In the genomic region with DNA sequence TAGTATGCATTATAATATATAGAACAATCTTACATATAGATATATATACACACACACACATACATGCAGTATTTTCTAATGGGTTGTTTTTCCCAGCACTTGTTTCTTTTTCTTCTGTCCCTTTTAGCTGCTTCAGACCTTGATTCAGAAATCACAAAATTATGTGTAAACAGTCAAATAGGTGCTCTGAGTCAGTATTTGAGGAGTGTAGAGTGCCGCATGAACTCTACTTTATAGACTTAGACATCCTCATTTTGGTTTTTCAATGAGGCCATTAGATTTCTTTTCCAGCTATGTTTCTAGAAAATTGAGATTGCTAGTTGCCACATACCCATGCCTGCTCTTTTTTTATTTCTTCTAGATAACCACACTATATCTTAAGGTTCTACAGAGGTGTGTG, we compare ENCODE assay signal across 32 cellular contexts. TPM values are rescaled to one million over a fixed set of nuclear protein-coding genes. Genes with fewer than 3 reads are reported as not detected.
"Had no signal": no experiment of that assay in that cellular context is flagged by ENCODE, and none has a peak within 500 bp of the region (broad histone marks: within the 10 kb centered on the region; RNA-seq: fewer than 3 reads in every experiment).

No MANE protein-coding gene starts in this region.

- H3K9me3 Mint-ChIP-seq: stimulated activated effector memory CD8-positive, alpha-beta T cell treated with anti-CD3 and anti-CD28 coated beads, Interleukin-12 subunit alpha, Interleukin-12 subunit beta, amount 100 ng/mL, for 72 hours; stimulated activated memory B cell treated with anti-CD40 and anti-IgM and Interleukin-4, amounts not matched to agents 10 μg/mL and 1 μg/mL and 100 μg/mL, for 72 hours; stimulated activated naive B cell treated with anti-CD40 and anti-IgM and Interleukin-4, amounts not matched to agents 10 μg/mL and 1 μg/mL and 100 μg/mL, for 72 hours; stimulated activated naive CD8-positive, alpha-beta T cell treated with anti-CD3 and anti-CD28 coated beads, Interleukin-15, Interleukin-2, amounts not matched to agents 100 ng/mL and 50 ng/mL, for 24 hours; type B pancreatic cell had no signal

- H3K27ac ChIP-seq: stomach, suprapubic skin, testis, thoracic aorta, thyroid gland, tibial artery, tibial nerve, transverse colon, upper lobe of left lung, upper lobe of right lung, uterus, vagina had no signal

- H3K36me3 Mint-ChIP-seq: stimulated activated effector memory CD8-positive, alpha-beta T cell treated with anti-CD3 and anti-CD28 coated beads, Interleukin-12 subunit alpha, Interleukin-12 subunit beta, amount 100 ng/mL, for 72 hours; stimulated activated memory B cell treated with anti-CD40 and anti-IgM and Interleukin-4, amounts not matched to agents 10 μg/mL and 1 μg/mL and 100 μg/mL, for 72 hours; type B pancreatic cell had no signal

- H3K4me3 ChIP-seq: stomach, suprapubic skin, testis, thoracic aorta, thyroid gland, tibial artery, tibial nerve, transverse colon, upper lobe of left lung, upper lobe of right lung, uterus, vagina had no signal

- H3K9me3 ChIP-seq: stomach, suprapubic skin, testis, thoracic aorta, thyroid gland, tibial artery, tibial nerve, transverse colon, upper lobe of left lung, upper lobe of right lung, uterus, vagina had no signal

- ATAC-seq: stimulated activated effector memory CD8-positive, alpha-beta T cell treated with anti-CD3 and anti-CD28 coated beads, Interleukin-12 subunit alpha, Interleukin-12 subunit beta, amount 100 ng/mL, for 72 hours; stimulated activated memory B cell treated with anti-CD40 and anti-IgM and Interleukin-4, amounts not matched to agents 10 μg/mL and 1 μg/mL and 100 μg/mL, for 72 hours; stimulated activated naive B cell treated with anti-CD40 and anti-IgM and Interleukin-4, amounts not matched to agents 10 μg/mL and 1 μg/mL and 100 μg/mL, for 72 hours; stimulated activated naive CD8-positive, alpha-beta T cell treated with anti-CD3 and anti-CD28 coated beads, Interleukin-15, amount 100 ng/mL, for 72 hours; upper lobe of right lung had no signal

- H3K27me3 ChIP-seq: stomach, suprapubic skin, testis, thyroid gland, tibial artery, tibial nerve, transverse colon, upper lobe of left lung, upper lobe of right lung, uterus, vagina had no signal

- H3K36me3 ChIP-seq: stomach, suprapubic skin, thoracic aorta, thyroid gland, tibial artery, tibial nerve, transverse colon, upper lobe of left lung, upper lobe of right lung, uterus, vagina had no signal

- H3K4me1 Mint-ChIP-seq: stimulated activated effector memory CD8-positive, alpha-beta T cell treated with anti-CD3 and anti-CD28 coated beads, Interleukin-12 subunit alpha, Interleukin-12 subunit beta, amount 100 ng/mL, for 72 hours; stimulated activated memory B cell treated with anti-CD40 and anti-IgM and Interleukin-4, amounts not matched to agents 10 μg/mL and 1 μg/mL and 100 μg/mL, for 72 hours; stimulated activated naive CD8-positive, alpha-beta T cell treated with anti-CD3 and anti-CD28 coated beads, Interleukin-15, amount 100 ng/mL, for 72 hours had no signal

- DNase-seq: stimulated activated CD4-positive, alpha-beta T cell treated with anti-CD3 and anti-CD28 coated beads, Interleukin-2, amount 100 ng/mL, for 48 hours; stimulated activated CD4-positive, alpha-beta T cell treated with anti-CD3 and anti-CD28 coated beads, Interleukin-4, amount 100 ng/mL, for 1 hour; stimulated activated CD4-positive, alpha-beta T cell treated with anti-CD3 and anti-CD28 coated beads, Interleukin-4, amount 100 ng/mL, for 24 hours; stimulated activated CD4-positive, alpha-beta T cell treated with anti-CD3 and anti-CD28 coated beads, Interleukin-4, amount 100 ng/mL, for 4 hours; stimulated activated CD8-positive, alpha-beta memory T cell treated with anti-CD3 and anti-CD28 coated beads, Interleukin-4, amount 100 ng/mL, for 48 hours; stimulated activated naive B cell treated with anti-CD40 and anti-IgM and Interleukin-4, amounts not matched to agents 10 μg/mL and 1 μg/mL and 100 μg/mL, for 72 hours; stimulated activated naive CD4-positive, alpha-beta T cell; stimulated activated naive CD4-positive, alpha-beta T cell treated with Interleukin-2 at 50 U/mL for 16 hours; stimulated activated naive CD8-positive, alpha-beta T cell treated with anti-CD3 and anti-CD28 coated beads, Interleukin-15, amount 100 ng/mL, for 72 hours; stomach; substantia nigra; testis; thyroid gland; tibial artery; transverse colon; trophoblast cell; upper lobe of left lung; upper lobe of right lung; uterus had no signal

- H3K27ac Mint-ChIP-seq: stimulated activated effector memory CD8-positive, alpha-beta T cell treated with anti-CD3 and anti-CD28 coated beads, Interleukin-12 subunit alpha, Interleukin-12 subunit beta, amount 100 ng/mL, for 72 hours; stimulated activated memory B cell treated with anti-CD40 and anti-IgM and Interleukin-4, amounts not matched to agents 10 μg/mL and 1 μg/mL and 100 μg/mL, for 72 hours; stimulated activated naive B cell treated with anti-CD40 and anti-IgM and Interleukin-4, amounts not matched to agents 10 μg/mL and 1 μg/mL and 100 μg/mL, for 72 hours; stimulated activated naive CD8-positive, alpha-beta T cell treated with anti-CD3 and anti-CD28 coated beads, Interleukin-15, amount 100 ng/mL, for 72 hours; stimulated activated naive CD8-positive, alpha-beta T cell treated with anti-CD3 and anti-CD28 coated beads, Interleukin-15, Interleukin-2, amounts not matched to agents 100 ng/mL and 50 ng/mL, for 24 hours; type B pancreatic cell had no signal

- H3K27me3 Mint-ChIP-seq: stimulated activated memory B cell treated with anti-CD40 and anti-IgM and Interleukin-4, amounts not matched to agents 10 μg/mL and 1 μg/mL and 100 μg/mL, for 72 hours; stimulated activated naive B cell treated with anti-CD40 and anti-IgM and Interleukin-4, amounts not matched to agents 10 μg/mL and 1 μg/mL and 100 μg/mL, for 72 hours; stimulated activated naive CD8-positive, alpha-beta T cell treated with anti-CD3 and anti-CD28 coated beads, Interleukin-15, amount 100 ng/mL, for 72 hours; stimulated activated naive CD8-positive, alpha-beta T cell treated with anti-CD3 and anti-CD28 coated beads, Interleukin-15, Interleukin-2, amounts not matched to agents 100 ng/mL and 50 ng/mL, for 24 hours; type B pancreatic cell had no signal

- H3K4me1 ChIP-seq: stomach, suprapubic skin, testis, thyroid gland, tibial artery, tibial nerve, transverse colon, upper lobe of left lung, upper lobe of right lung, uterus, vagina had no signal

- FAIRE-seq: urothelium cell line had no signal

- H3K4me3 Mint-ChIP-seq: stimulated activated effector memory CD8-positive, alpha-beta T cell treated with anti-CD3 and anti-CD28 coated beads, Interleukin-12 subunit alpha, Interleukin-12 subunit beta, amount 100 ng/mL, for 72 hours; stimulated activated memory B cell treated with anti-CD40 and anti-IgM and Interleukin-4, amounts not matched to agents 10 μg/mL and 1 μg/mL and 100 μg/mL, for 72 hours; stimulated activated naive B cell treated with anti-CD40 and anti-IgM and Interleukin-4, amounts not matched to agents 10 μg/mL and 1 μg/mL and 100 μg/mL, for 72 hours; stimulated activated naive CD8-positive, alpha-beta T cell treated with anti-CD3 and anti-CD28 coated beads, Interleukin-15, amount 100 ng/mL, for 72 hours; stimulated activated naive CD8-positive, alpha-beta T cell treated with anti-CD3 and anti-CD28 coated beads, Interleukin-15, Interleukin-2, amounts not matched to agents 100 ng/mL and 50 ng/mL, for 24 hours; type B pancreatic cell had no signal

RNA-seq across cellular contexts. Expression of a gene that starts 58.2 kb away (rescaled TPM):
- total RNA-seq: subcutaneous adipose tissue, suprapubic skin, temporal lobe, thoracic aorta, thyroid gland, ureter, urinary bladder, vagina had no signal
- polyA plus RNA-seq: urinary bladder had no signal
